ENCODE assay signal across 21 cellular contexts in the genomic region with DNA sequence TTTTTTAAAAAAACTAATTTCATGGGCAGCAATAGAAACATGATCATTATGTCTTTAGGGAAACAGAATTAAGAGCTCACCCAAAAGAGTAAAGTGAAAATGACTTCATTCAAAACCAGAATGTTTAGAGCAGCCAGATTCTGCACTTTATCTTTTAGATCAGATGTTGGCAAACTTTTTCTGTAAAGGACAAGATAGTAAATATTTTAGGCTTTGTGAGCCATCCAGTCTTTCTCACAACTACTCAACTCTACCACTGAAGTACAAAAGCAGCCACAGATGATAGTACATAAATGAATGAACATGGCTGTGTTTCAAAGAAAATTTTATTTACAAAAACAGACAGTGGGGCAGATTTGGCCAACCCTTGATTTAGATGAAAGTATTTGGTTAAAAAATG.
"Had no signal": no experiment of that assay in that cellular context is flagged by ENCODE, and none has a peak within 500 bp of the region (broad histone marks: within the 10 kb centered on the region; RNA-seq: fewer than 3 reads in every experiment).

No MANE protein-coding gene starts in this region.

- ATAC-seq: activated T-cell treated with anti-CD3 and anti-CD28 coated beads, Interleukin-2, amount 50 U/mL, for 4 hours; esophagus mucosa; left ventricle myocardium superior; right cardiac atrium; stimulated activated naive CD8-positive, alpha-beta T cell treated with anti-CD3 and anti-CD28 coated beads, Interleukin-15, Interleukin-2, amounts not matched to agents 100 U/mL and 50 U/mL, for 24 hours; upper lobe of right lung had no signal

- H3K4me1 ChIP-seq: ascending aorta, parathyroid adenoma had no signal

- H3K9me3 Mint-ChIP-seq: activated T-cell treated with anti-CD3 and anti-CD28 coated beads, Interleukin-2, amount 50 U/mL, for 4 hours; mesothelial cell of epicardium; nephron had no signal

- H3K27ac ChIP-seq: adrenal gland, ascending aorta, brain microvascular endothelial cell, parathyroid adenoma, SK-N-MC, upper lobe of right lung had no signal

- H3K9me3 ChIP-seq: adrenal gland, ascending aorta, upper lobe of right lung had no signal

- H3K4me1 Mint-ChIP-seq: nephron had no signal

- H3K27ac Mint-ChIP-seq: mesothelial cell of epicardium, nephron had no signal

- DNase-seq: activated effector memory CD4-positive, alpha-beta T cell treated with anti-CD3 and anti-CD28 coated beads, Interleukin-2, amount 50 U/mL, for 16 hours; activated naive CD4-positive, alpha-beta T cell treated with anti-CD3 and anti-CD28 coated beads, Interleukin-2, amount 50 U/mL, for 16 hours; activated T-cell treated with anti-CD3 and anti-CD28 coated beads, Interleukin-2, amount 50 U/mL, for 4 hours; adrenal gland; brain microvascular endothelial cell; central memory CD4-positive, alpha-beta T cell; effector memory CD4-positive, alpha-beta T cell; hippocampal formation; left ventricle myocardium superior; mammary epithelial cell; right cardiac atrium; stimulated activated CD4-positive, alpha-beta T cell treated with anti-CD3 and anti-CD28 coated beads, Interleukin-4, amount 100 ng/mL, for 24 hours; stimulated activated naive CD8-positive, alpha-beta T cell treated with anti-CD3 and anti-CD28 coated beads, Interleukin-15, Interleukin-2, amounts not matched to agents 100 U/mL and 50 U/mL, for 24 hours; SW 1271; upper lobe of right lung had no signal

- H3K27me3 ChIP-seq: adrenal gland, ascending aorta, brain microvascular endothelial cell, upper lobe of right lung had no signal

- H3K4me3 Mint-ChIP-seq: activated T-cell treated with anti-CD3 and anti-CD28 coated beads, Interleukin-2, amount 50 U/mL, for 4 hours; mesothelial cell of epicardium; nephron had no signal

- H3K4me3 ChIP-seq: adrenal gland, ascending aorta, SK-N-MC, upper lobe of right lung had no signal
